12 cellular contexts compared by ENCODE assay signal in genomic region chr12:52026267-52026666, GRCh38. TPM values are rescaled to one million over a fixed set of nuclear protein-coding genes. Genes with fewer than 3 reads are reported as not detected.
DNase-seq lines count a peak whose midpoint lies in the region; ATAC-seq and TF ChIP-seq lines count a peak whose summit lies in the region.
"Had no signal": no experiment of that assay in that cellular context is flagged by ENCODE, and none has a peak within 500 bp of the region (broad histone marks: within the 10 kb centered on the region; RNA-seq: fewer than 3 reads in every experiment).

No MANE protein-coding gene starts in this region.

- peaks cover 4% of the 10 kb centered on the region; the same call in 1 of the 2 replicates for H3K4me1 ChIP-seq in GM23248 (ENCODE audit: insufficient read depth)
- H3K4me1 ChIP-seq in heart right ventricle = peaks cover 5 to 63% (median 45%) of the 10 kb centered on the region in 9 donors
- peaks cover 19% of the 10 kb centered on the region for H3K4me1 ChIP-seq in skeletal muscle satellite cell (ENCODE audit: control insufficient read depth, insufficient read depth, low read length)

- H3K9ac ChIP-seq in GM23248 (peak overlapping the region; percentile 71; the same call in 1 of the 2 replicates), skeletal muscle satellite cell (ENCODE audit: low read depth, low read length) (peak overlapping the region; percentile 82)

- DNase-seq in GM23248 (no peak), T-helper 17 cell (no peak), heart right ventricle (no peak), NCI-H2107 (lab: John Stamatoyannopoulos, UW) (no peak), NCI-H345 (lab: John Stamatoyannopoulos, UW) (no peak)
- DNase-seq in stimulated activated naive B cell treated with anti-CD40 and anti-IgM and Interleukin-4, amounts not matched to agents 10 μg/mL and 1 μg/mL and 100 μg/mL, for 72 hours = no peak
- DNase-seq: NCI-H187 treated with DMSO at 0.1 percent for 48 hours had no signal

- no peaks in the 10 kb centered on the region for H3K27me3 Mint-ChIP-seq in T-helper 17 cell
- H3K27me3 Mint-ChIP-seq in stimulated activated naive B cell treated with anti-CD40 and anti-IgM and Interleukin-4, amounts not matched to agents 10 μg/mL and 1 μg/mL and 100 μg/mL, for 72 hours = no peaks in the 10 kb centered on the region

- H4K20me1 ChIP-seq in GM23248 (ENCODE audit: insufficient read depth) = no peaks in the 10 kb centered on the region

- H3K9me3 ChIP-seq in GM23248 (ENCODE audit: low read depth) (no peaks in the 10 kb centered on the region), T-helper 17 cell (ENCODE audit: control insufficient read depth, low read length, poor library complexity, severe bottlenecking) (no peaks in the 10 kb centered on the region), heart right ventricle (no peaks in the 10 kb centered on the region), skeletal muscle satellite cell (replicated peaks; ENCODE audit: low read length) (no peaks in the 10 kb centered on the region)
- H3K9me3 ChIP-seq: ovary, SJCRH30 had no signal

- H3K36me3 Mint-ChIP-seq in T-helper 17 cell (ENCODE audit: low read depth) = no peaks in the 10 kb centered on the region
- no peaks in the 10 kb centered on the region for H3K36me3 Mint-ChIP-seq in stimulated activated naive B cell treated with anti-CD40 and anti-IgM and Interleukin-4, amounts not matched to agents 10 μg/mL and 1 μg/mL and 100 μg/mL, for 72 hours

- H3F3A ChIP-seq in GM23248 (ENCODE audit: insufficient read depth) = no peaks in the 10 kb centered on the region

- no peak for ATAC-seq in T-helper 17 cell
- peak in 6 of 8 donors; percentile 8 to 47 (median 26) for ATAC-seq in heart right ventricle
- no peak for ATAC-seq in HG03439 (IDR thresholded peaks at IDR 0.05; ENCODE audit: unreplicated experiment)
- no peak for ATAC-seq in stimulated activated naive B cell treated with anti-CD40 and anti-IgM and Interleukin-4, amounts not matched to agents 10 μg/mL and 1 μg/mL and 100 μg/mL, for 72 hours (replicated peaks)

- no peak for TF ChIP-seq CTCF in heart right ventricle (IDR thresholded peaks at IDR 0.05)

- H3K27ac ChIP-seq in GM23248 (0 out of 2 replicates have a peak overlapping the region, but pooled peaks have one; percentile 11), heart right ventricle (peak overlapping the region; percentile 55 to 98 (median 84))
- H3K27ac ChIP-seq: SJCRH30 had no signal

- H3K4me2 ChIP-seq in GM23248 (ENCODE audit: unreplicated experiment) (no peak overlapping the region), skeletal muscle satellite cell (ENCODE audit: low read length) (peak overlapping the region; percentile 97)

- H3K9me3 Mint-ChIP-seq in stimulated activated naive B cell treated with anti-CD40 and anti-IgM and Interleukin-4, amounts not matched to agents 10 μg/mL and 1 μg/mL and 100 μg/mL, for 72 hours = no peaks in the 10 kb centered on the region

- peak overlapping the region; percentile 94 for H3K27ac Mint-ChIP-seq in T-helper 17 cell
- H3K27ac Mint-ChIP-seq in stimulated activated naive B cell treated with anti-CD40 and anti-IgM and Interleukin-4, amounts not matched to agents 10 μg/mL and 1 μg/mL and 100 μg/mL, for 72 hours = no peak overlapping the region

- in situ Hi-C loops in GM23248 (cut with MboI) = no loop called here

- peak overlapping the region; percentile 97; the same call in 1 of the 2 replicates for H2AFZ ChIP-seq in GM23248

- intact Hi-C loops in heart right ventricle (cut with DNase I) = loop anchor here in 9 of 10 donors (1.0 to 5.0 kb wide), 9 partner anchors 24 to 96 kb away; partner anchors contain the start of genes ATG101 (in 2 of the 9), NR4A1 (in 1 of the 9) and SMIM41 (in 1 of the 9)

- no peaks in the 10 kb centered on the region for H3K27me3 ChIP-seq in GM23248 (replicated peaks; ENCODE audit: insufficient read depth)
- peaks cover 0 to 7% (median 0%) of the 10 kb centered on the region in 7 donors for H3K27me3 ChIP-seq in heart right ventricle
- peaks cover 3% of the 10 kb centered on the region for H3K27me3 ChIP-seq in skeletal muscle satellite cell (ENCODE audit: control insufficient read depth, insufficient read depth, low read length)
- H3K27me3 ChIP-seq: ovary had no signal

- H3K4me3 Mint-ChIP-seq in T-helper 17 cell = peak overlapping the region; percentile 19
- no peak overlapping the region for H3K4me3 Mint-ChIP-seq in stimulated activated naive B cell treated with anti-CD40 and anti-IgM and Interleukin-4, amounts not matched to agents 10 μg/mL and 1 μg/mL and 100 μg/mL, for 72 hours

- no peaks in the 10 kb centered on the region for H3K79me2 ChIP-seq in GM23248 (ENCODE audit: insufficient read depth)

- H3K9me2 ChIP-seq in GM23248 (ENCODE audit: insufficient read depth) = no peaks in the 10 kb centered on the region

- H3K4me3 ChIP-seq in GM23248 (no peak overlapping the region), heart right ventricle (peak overlapping the region in 5 of 10 donors; percentile 36 to 59 (median 47)), skeletal muscle satellite cell (ENCODE audit: low read length) (no peak overlapping the region)
- H3K4me3 ChIP-seq: ovary, SJCRH30 had no signal

- 48 to 49% methylated on average over 5 of the region's 5 CpGs for WGBS in GM23248 (ENCODE audit: low coverage in 1 of 2, low lambda C conversion rate in 2 of 2, missing lambda C conversion rate in 2 of 2), 2 experiments
- WGBS in heart right ventricle, 2 donors = 39 to 42% methylated on average over 5 of the region's 5 CpGs

- peaks cover 28% of the 10 kb centered on the region for H3K4me1 Mint-ChIP-seq in T-helper 17 cell
- H3K4me1 Mint-ChIP-seq in stimulated activated naive B cell treated with anti-CD40 and anti-IgM and Interleukin-4, amounts not matched to agents 10 μg/mL and 1 μg/mL and 100 μg/mL, for 72 hours = peaks cover 40 to 71% of the 10 kb centered on the region in 2 donors

- H3K36me3 ChIP-seq in GM23248 (ENCODE audit: low read depth) (no peaks in the 10 kb centered on the region), heart right ventricle (no peaks in the 10 kb centered on the region), skeletal muscle satellite cell (ENCODE audit: insufficient read depth, low read length) (no peaks in the 10 kb centered on the region)
- H3K36me3 ChIP-seq: ovary, SJCRH30 had no signal

RNA-seq across cellular contexts. Expression of gene TAMALIN, which starts 19.5 kb away (rescaled TPM):
- total RNA-seq in GM23248 (2014; rRNA removed; shearing (Covaris generic)) = 2.2 and 5.9 TPM in 2 replicates
- polyA plus RNA-seq in GM23248 (2016; fragmentation: Nextera tagmentation; extraction: Ambion mirVana) (not detected in 2 replicates), heart right ventricle (10 to 100 TPM; 27.2 to 58.8 TPM)
- total RNA-seq in T-helper 17 cell (100 to 1,000 TPM; 491 to 562 TPM), heart right ventricle (10 to 100 TPM; 16.6 to 47.0 (median 23.9) TPM)
- total RNA-seq in skeletal muscle satellite cell (2012; rRNA removed) = 3.5 and 7.9 TPM in 2 replicates

RNA-seq across cellular contexts. Expression of gene NR4A1, which starts 25.0 kb away (rescaled TPM):
- 12.5 and 13.1 TPM in 2 replicates for total RNA-seq in GM23248 (2014; rRNA removed; shearing (Covaris generic))
- polyA plus RNA-seq in GM23248 (2016; fragmentation: Nextera tagmentation; extraction: Ambion mirVana) (10.2 and 11.1 TPM in 2 replicates), heart right ventricle (10 to 100 TPM; 53.2 to 83.0 TPM)
- total RNA-seq in T-helper 17 cell (100 to 1,000 TPM in 1 of 2 donors, 10 to 100 TPM in 1; 79.2 to 133 TPM), heart right ventricle (100 to 1,000 TPM in 6 of 10 donors, 10 to 100 TPM in 4; 34.6 to 588 (median 105) TPM)
- 1.1 and 1.5 TPM in 2 replicates for total RNA-seq in skeletal muscle satellite cell (2012; rRNA removed)

RNA-seq across cellular contexts. Expression of gene ATG101, which starts 43.5 kb away (rescaled TPM):
- 113 and 139 TPM in 2 replicates for total RNA-seq in GM23248 (2014; rRNA removed; shearing (Covaris generic))
- 77.3 and 77.9 TPM in 2 replicates for polyA plus RNA-seq in GM23248 (2016; fragmentation: Nextera tagmentation; extraction: Ambion mirVana)
- total RNA-seq in T-helper 17 cell = 10 to 100 TPM; 22.0 to 30.2 TPM
- total RNA-seq in heart right ventricle = 10 to 100 TPM; 17.5 to 31.8 (median 22.2) TPM
- 10 to 100 TPM; 14.6 to 90.2 TPM for polyA plus RNA-seq in heart right ventricle
- 45.9 and 56.3 TPM in 2 replicates for total RNA-seq in skeletal muscle satellite cell (2012; rRNA removed)

RNA-seq across cellular contexts. Expression of gene SMIM41, which starts 53.2 kb away (rescaled TPM):
- total RNA-seq in GM23248 (2014; rRNA removed; shearing (Covaris generic)) = not detected in 2 replicates
- polyA plus RNA-seq in GM23248 (2016; fragmentation: Nextera tagmentation; extraction: Ambion mirVana) (not detected in 2 replicates), heart right ventricle (under 1 TPM in 1 of 2 donors, not detected in 1; 0.29 TPM)
- total RNA-seq in T-helper 17 cell (not detected), heart right ventricle (under 1 TPM in 3 of 10 donors, not detected in 7; 0.19 to 0.52 (median 0.26) TPM)
- not detected in 2 replicates for total RNA-seq in skeletal muscle satellite cell (2012; rRNA removed)
- total RNA-seq: Daoy, SJCRH30 had no signal

Comparison
In these comparisons a context has a peak if more than half of its experiments do, and no peak if none do; other contexts are left out.
1. ATAC-seq: peak in heart right ventricle (6 of 8); none in T-helper 17 cell (single experiment), HG03439 (single experiment) and stimulated activated naive B cell treated with anti-CD40 and anti-IgM and Interleukin-4, amounts not matched to agents 10 μg/mL and 1 μg/mL and 100 μg/mL, for 72 hours (0 of 2).
2. RNA of gene TAMALIN, which starts 19.5 kb away (total RNA-seq): 491 to 562 TPM in T-helper 17 cell; 16.6 to 47.0 TPM in heart right ventricle and 2.2 to 5.9 TPM in GM23248; every median in the first group is over 10 times any median in the second.